1 cellular context compared by ENCODE assay signal in the genomic region with DNA sequence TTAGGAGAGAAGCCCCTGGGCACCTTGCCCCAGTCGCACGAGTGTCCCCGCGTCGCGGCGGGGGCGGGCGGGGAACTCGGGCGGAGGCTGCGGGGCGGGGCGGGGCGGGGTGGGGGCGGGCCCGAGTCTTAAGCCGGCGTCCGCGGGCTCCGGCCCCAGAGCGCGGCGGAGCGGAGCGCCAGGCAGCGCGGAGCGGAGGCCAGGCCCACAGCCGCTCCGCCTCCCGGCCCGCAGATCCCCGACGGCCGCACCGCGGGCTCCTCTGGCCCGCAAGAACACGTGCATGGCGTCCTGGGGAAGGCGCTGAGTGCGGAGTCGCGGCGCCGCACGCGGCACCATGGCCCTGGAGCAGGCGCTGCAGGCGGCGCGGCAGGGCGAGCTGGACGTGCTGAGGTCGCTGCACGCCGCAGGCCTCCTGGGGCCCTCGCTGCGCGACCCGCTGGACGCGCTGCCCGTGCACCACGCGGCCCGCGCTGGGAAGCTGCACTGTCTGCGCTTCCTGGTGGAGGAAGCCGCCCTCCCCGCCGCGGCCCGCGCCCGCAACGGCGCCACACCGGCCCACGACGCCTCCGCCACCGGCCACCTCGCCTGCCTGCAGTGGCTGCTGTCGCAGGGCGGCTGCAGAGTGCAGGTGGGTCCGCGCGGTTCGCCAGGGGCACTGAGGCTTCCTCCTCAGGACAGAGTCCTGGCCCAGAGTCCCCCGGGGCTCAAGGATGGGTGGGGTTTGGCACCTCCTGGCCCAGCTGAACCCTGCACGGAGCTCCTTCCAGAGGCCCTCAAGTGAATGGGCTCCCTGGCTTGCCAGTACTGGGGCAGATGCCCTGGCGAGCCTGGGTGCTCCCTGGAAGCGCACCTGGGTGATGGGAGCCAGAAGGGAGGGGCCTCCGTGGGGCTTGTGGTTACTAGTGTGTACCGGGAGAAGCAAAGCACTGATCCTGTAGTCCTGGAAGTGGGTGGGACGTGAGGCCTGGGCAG.
TF ChIP-seq lines count a peak whose summit lies in the region.

A gene with protein sequence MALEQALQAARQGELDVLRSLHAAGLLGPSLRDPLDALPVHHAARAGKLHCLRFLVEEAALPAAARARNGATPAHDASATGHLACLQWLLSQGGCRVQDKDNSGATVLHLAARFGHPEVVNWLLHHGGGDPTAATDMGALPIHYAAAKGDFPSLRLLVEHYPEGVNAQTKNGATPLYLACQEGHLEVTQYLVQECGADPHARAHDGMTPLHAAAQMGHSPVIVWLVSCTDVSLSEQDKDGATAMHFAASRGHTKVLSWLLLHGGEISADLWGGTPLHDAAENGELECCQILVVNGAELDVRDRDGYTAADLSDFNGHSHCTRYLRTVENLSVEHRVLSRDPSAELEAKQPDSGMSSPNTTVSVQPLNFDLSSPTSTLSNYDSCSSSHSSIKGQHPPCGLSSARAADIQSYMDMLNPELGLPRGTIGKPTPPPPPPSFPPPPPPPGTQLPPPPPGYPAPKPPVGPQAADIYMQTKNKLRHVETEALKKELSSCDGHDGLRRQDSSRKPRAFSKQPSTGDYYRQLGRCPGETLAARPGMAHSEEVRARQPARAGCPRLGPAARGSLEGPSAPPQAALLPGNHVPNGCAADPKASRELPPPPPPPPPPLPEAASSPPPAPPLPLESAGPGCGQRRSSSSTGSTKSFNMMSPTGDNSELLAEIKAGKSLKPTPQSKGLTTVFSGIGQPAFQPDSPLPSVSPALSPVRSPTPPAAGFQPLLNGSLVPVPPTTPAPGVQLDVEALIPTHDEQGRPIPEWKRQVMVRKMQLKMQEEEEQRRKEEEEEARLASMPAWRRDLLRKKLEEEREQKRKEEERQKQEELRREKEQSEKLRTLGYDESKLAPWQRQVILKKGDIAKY (plus strand): TSS at position 158 of the 975 bp plus-strand sequence. CDS start 180 bp downstream, at position 338.

TF ChIP-seq in endothelial cell of umbilical vein, 7 proteins besides CTCF, POLR2A, EP300 and RAD21 (continued from another document):
- TF ChIP-seq, protein P1, sequence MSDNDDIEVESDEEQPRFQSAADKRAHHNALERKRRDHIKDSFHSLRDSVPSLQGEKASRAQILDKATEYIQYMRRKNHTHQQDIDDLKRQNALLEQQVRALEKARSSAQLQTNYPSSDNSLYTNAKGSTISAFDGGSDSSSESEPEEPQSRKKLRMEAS (IDR thresholded peaks at IDR 0.05; ENCODE audit: insufficient read depth, insufficient read length) = peak; percentile 4
- TF ChIP-seq JUN (IDR thresholded peaks at IDR 0.05; ENCODE audit: borderline replicate concordance, insufficient read depth, insufficient read length, low read depth) (no peak), MYC (IDR thresholded peaks at IDR 0.05; ENCODE audit: low read depth, low read length) (no peak)
